Comparison of ENCODE assay signal across 11 cellular contexts in genomic region chr3:44939581-44940036, GRCh38. TPM values are rescaled to one million over a fixed set of nuclear protein-coding genes. Genes with fewer than 3 reads are reported as not detected.
DNase-seq lines count a peak whose midpoint lies in the region; ATAC-seq and TF ChIP-seq lines count a peak whose summit lies in the region.
"Had no signal": no experiment of that assay in that cellular context is flagged by ENCODE, and none has a peak within 500 bp of the region (broad histone marks: within the 10 kb centered on the region; RNA-seq: fewer than 3 reads in every experiment).

No MANE protein-coding gene starts in this region.

- peak; percentile 86 for DNase-seq in DMS79 (lab: John Stamatoyannopoulos, UW)
- peak; percentile 72 for DNase-seq in NCI-H2029 (lab: John Stamatoyannopoulos, UW)
- peak; percentile 28 to 67 for DNase-seq in fibroblast of lung (ENCODE audit: low read depth in 2 of 2)
- peak; percentile 65 for DNase-seq in medulla oblongata (ENCODE audit: extremely low spot score)
- no peak for DNase-seq in NCI-H1092 treated with DMSO at 0.1 percent for 48 hours (lab: John Stamatoyannopoulos, UW)
- DNase-seq in nephron progenitor cell: no peak
- DNase-seq: activated CD4-positive, alpha-beta memory T cell treated with anti-CD3 and anti-CD28 coated beads, Interleukin-2, amount 10 ng/mL, durations not matched to agents 7 days and 5 days; NCI-H446 had no signal

- no peaks in the 10 kb centered on the region for H3K27me3 ChIP-seq in fibroblast of lung (ENCODE audit: control insufficient read depth, insufficient read depth, low read length)

- peaks cover 46% of the 10 kb centered on the region for H3K36me3 Mint-ChIP-seq in nephron progenitor cell (ENCODE audit: low read depth)

- no peaks in the 10 kb centered on the region for H3K79me2 ChIP-seq in fibroblast of lung (ENCODE audit: control insufficient read depth, insufficient read depth, low read length)

- no peak for ATAC-seq in GM18520 (IDR thresholded peaks at IDR 0.05; ENCODE audit: unreplicated experiment)

- no peaks in the 10 kb centered on the region for H3K27me3 Mint-ChIP-seq in nephron progenitor cell (ENCODE audit: low read depth, poor library complexity)
- H3K27me3 Mint-ChIP-seq: activated CD4-positive, alpha-beta memory T cell treated with anti-CD3 and anti-CD28 coated beads, Interleukin-2, amount 10 ng/mL, durations not matched to agents 7 days and 5 days; IgD-negative memory B cell had no signal

- peaks cover 2% of the 10 kb centered on the region for H3K4me1 ChIP-seq in fibroblast of lung (ENCODE audit: control insufficient read depth, extremely low read depth, insufficient read depth, low read length)
- H3K4me1 ChIP-seq: HAP-1 had no signal

- H3K4me3 Mint-ChIP-seq in nephron progenitor cell: no peak overlapping the region
- H3K4me3 Mint-ChIP-seq: activated CD4-positive, alpha-beta memory T cell treated with anti-CD3 and anti-CD28 coated beads, Interleukin-2, amount 10 ng/mL, durations not matched to agents 7 days and 5 days; IgD-negative memory B cell had no signal

- no peak overlapping the region for H3K27ac Mint-ChIP-seq in nephron progenitor cell
- H3K27ac Mint-ChIP-seq: activated CD4-positive, alpha-beta memory T cell treated with anti-CD3 and anti-CD28 coated beads, Interleukin-2, amount 10 ng/mL, durations not matched to agents 7 days and 5 days; IgD-negative memory B cell had no signal

- H3K9ac ChIP-seq in fibroblast of lung (ENCODE audit: insufficient read depth, low read length): no peak overlapping the region

- H3K36me3 ChIP-seq in fibroblast of lung (ENCODE audit: control insufficient read depth, insufficient read depth, low read length): peaks cover 5% of the 10 kb centered on the region

- H3K9me3 Mint-ChIP-seq in nephron progenitor cell: no peaks in the 10 kb centered on the region
- H3K9me3 Mint-ChIP-seq: activated CD4-positive, alpha-beta memory T cell treated with anti-CD3 and anti-CD28 coated beads, Interleukin-2, amount 10 ng/mL, durations not matched to agents 7 days and 5 days; IgD-negative memory B cell had no signal

- no peak overlapping the region for H2AFZ ChIP-seq in fibroblast of lung (ENCODE audit: low read length)

- no peak overlapping the region for H3K4me3 ChIP-seq in fibroblast of lung (replicated peaks in 1 of 4; ENCODE audit: control extremely low read depth in 1 of 4, insufficient read depth in 1 of 4, low read depth in 3 of 4, low read length in 4 of 4)
- H3K4me3 ChIP-seq: HAP-1 had no signal

- no peaks in the 10 kb centered on the region for H3K9me3 ChIP-seq in fibroblast of lung (ENCODE audit: control insufficient read depth, insufficient read depth, low read depth, low read length)
- H3K9me3 ChIP-seq: HAP-1 had no signal

- peaks cover 8% of the 10 kb centered on the region for H3K4me1 Mint-ChIP-seq in nephron progenitor cell
- H3K4me1 Mint-ChIP-seq: IgD-negative memory B cell had no signal

- TF ChIP-seq CTCF in fibroblast of lung (conservative IDR thresholded peaks at IDR 0.05 in 1 of 2, IDR thresholded peaks at IDR 0.05 in 1 of 2; ENCODE audit: low read depth in 1 of 2, low read length in 2 of 2) (no peak), nephron progenitor cell (IDR thresholded peaks at IDR 0.05) (no peak)

- H3K27ac ChIP-seq in fibroblast of lung (ENCODE audit: insufficient read depth, low read length): no peak overlapping the region

- no peak overlapping the region for H3K4me2 ChIP-seq in fibroblast of lung (ENCODE audit: extremely low read depth, insufficient read depth, low read length)

- no peaks in the 10 kb centered on the region for H4K20me1 ChIP-seq in fibroblast of lung (ENCODE audit: control insufficient read depth, extremely low read depth, insufficient read depth, low read length)

RNA-seq across cellular contexts. Expression of gene ZDHHC3, which starts 36.4 kb away (rescaled TPM):
- 37.8 and 53.2 TPM in 2 replicates for total RNA-seq in fibroblast of lung
- polyA plus RNA-seq in fibroblast of lung: 126 and 155 TPM in 2 replicates
- 67.6 and 74.7 TPM in 2 replicates for polyA plus RNA-seq in fibroblast of lung (2012)
- polyA minus RNA-seq in fibroblast of lung (ENCODE audit: low replicate concordance): 352 and 406 TPM in 2 replicates

RNA-seq across cellular contexts. Expression of gene EXOSC7, which starts 36.4 kb away (rescaled TPM):
- 36.7 and 58.8 TPM in 2 replicates for total RNA-seq in fibroblast of lung
- polyA plus RNA-seq in fibroblast of lung: 72.1 and 72.5 TPM in 2 replicates
- polyA plus RNA-seq in fibroblast of lung (2012): 58.8 and 65.4 TPM in 2 replicates
- polyA minus RNA-seq in fibroblast of lung (ENCODE audit: low replicate concordance): 9.8 and 57.0 TPM in 2 replicates

Comparison
In these comparisons a context has a peak if more than half of its experiments do, and no peak if none do; other contexts are left out.
1. DNase-seq: peak in DMS79 (single experiment), NCI-H2029 (single experiment), fibroblast of lung (2 of 2) and medulla oblongata (single experiment); none in NCI-H1092 treated with DMSO at 0.1 percent for 48 hours (single experiment) and nephron progenitor cell (single experiment).